In the genomic region with DNA sequence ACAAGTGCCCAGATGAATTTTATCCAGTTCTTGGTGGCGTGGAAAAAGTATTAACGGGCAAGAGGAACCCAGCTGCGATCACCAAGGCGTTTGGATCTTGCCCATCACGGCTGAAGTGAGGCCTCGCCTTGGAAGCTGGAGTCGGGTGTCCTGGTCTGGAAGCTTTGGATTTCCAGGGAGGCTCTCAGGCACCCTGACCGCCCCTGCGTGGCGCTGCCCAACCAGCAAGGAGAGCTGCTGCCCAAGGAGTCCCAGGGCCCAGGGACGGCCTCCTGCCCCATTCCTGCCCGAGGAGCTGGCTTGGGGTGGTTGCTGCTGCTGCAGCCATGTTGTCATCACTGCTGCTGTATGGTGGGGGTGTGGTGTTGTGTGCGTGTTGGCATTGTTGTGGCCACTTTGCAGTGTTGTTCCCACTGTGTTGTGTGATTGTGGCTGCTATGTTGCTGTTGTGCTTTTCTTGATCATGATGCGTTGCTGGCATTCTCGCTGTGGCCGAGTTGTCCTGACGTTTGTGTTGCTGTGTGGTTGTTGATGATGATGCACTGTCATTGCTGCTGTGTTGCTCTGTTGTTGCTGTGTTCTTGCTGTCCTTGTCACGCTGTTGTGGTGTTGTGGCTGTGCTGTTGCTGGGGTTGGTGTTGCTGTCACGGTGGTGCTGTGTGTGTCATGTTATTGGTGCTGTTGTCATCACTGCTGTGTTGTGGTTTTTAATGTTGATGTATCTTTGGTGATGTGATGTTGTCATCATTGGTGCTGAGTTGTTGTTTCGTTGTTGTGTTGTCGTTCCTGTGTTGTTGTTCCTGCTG, we compare ENCODE assay signal across 14 cellular contexts.
"Had no signal": no experiment of that assay in that cellular context is flagged by ENCODE, and none has a peak within 500 bp of the region (broad histone marks: within the 10 kb centered on the region; RNA-seq: fewer than 3 reads in every experiment).

No MANE protein-coding gene starts in this region.

- H3K79me2 ChIP-seq: hepatocyte had no signal

- H3K27ac Mint-ChIP-seq: naive thymus-derived CD4-positive, alpha-beta T cell; nephron progenitor cell; stimulated activated naive CD8-positive, alpha-beta T cell treated with anti-CD3 and anti-CD28 coated beads, Interleukin-15, Interleukin-2, amounts not matched to agents 100 ng/mL and 50 ng/mL, for 24 hours had no signal

- H3K36me3 ChIP-seq: colonic mucosa, right atrium auricular region, tibial artery, upper lobe of right lung, vagina had no signal

- H3K4me2 ChIP-seq: hepatocyte had no signal

- ATAC-seq: naive thymus-derived CD4-positive, alpha-beta T cell; upper lobe of right lung had no signal

- FAIRE-seq: small intestine had no signal

- H3K27ac ChIP-seq: colonic mucosa, right atrium auricular region, tibial artery, upper lobe of right lung, vagina had no signal

- H3K9me3 ChIP-seq: colonic mucosa, upper lobe of right lung, vagina had no signal

- H2AFZ ChIP-seq: hepatocyte had no signal

- H3K4me1 ChIP-seq: colonic mucosa, upper lobe of right lung, vagina had no signal

- H3K4me1 Mint-ChIP-seq: naive thymus-derived CD4-positive, alpha-beta T cell had no signal

- DNase-seq: colonic mucosa; dermis blood vessel endothelial cell; foreskin melanocyte; head of caudate nucleus; naive thymus-derived CD4-positive, alpha-beta T cell; nephron progenitor cell; small intestine; stimulated activated CD4-positive, alpha-beta T cell treated with anti-CD3 and anti-CD28 coated beads, Interleukin-2, amount 100 ng/mL, for 48 hours; upper lobe of right lung had no signal

- H3K4me3 ChIP-seq: colonic mucosa, hepatocyte, right atrium auricular region, tibial artery, upper lobe of right lung, vagina had no signal

- H3K27me3 ChIP-seq: colonic mucosa, right atrium auricular region, vagina had no signal

- H3K4me3 Mint-ChIP-seq: naive thymus-derived CD4-positive, alpha-beta T cell; nephron progenitor cell; stimulated activated naive CD8-positive, alpha-beta T cell treated with anti-CD3 and anti-CD28 coated beads, Interleukin-15, Interleukin-2, amounts not matched to agents 100 ng/mL and 50 ng/mL, for 24 hours had no signal
